ENCODE assay signal across 21 cellular contexts in genomic region chrX:63330681-63331080, GRCh38. TPM values are rescaled to one million over a fixed set of nuclear protein-coding genes. Genes with fewer than 3 reads are reported as not detected.
DNase-seq lines count a peak whose midpoint lies in the region; ATAC-seq, FAIRE-seq and TF ChIP-seq lines count a peak whose summit lies in the region.
"Had no signal": no experiment of that assay in that cellular context is flagged by ENCODE, and none has a peak within 500 bp of the region (broad histone marks: within the 10 kb centered on the region; RNA-seq: fewer than 3 reads in every experiment).

No MANE protein-coding gene starts in this region.

- H3K27ac ChIP-seq in breast epithelium (no peak overlapping the region), upper lobe of right lung (no peak overlapping the region)
- H3K27ac ChIP-seq in CD4-positive, alpha-beta T cell (ENCODE audit: low read depth, low read length), result no peak overlapping the region
- H3K27ac ChIP-seq: gastrocnemius medialis, left ventricle myocardium inferior, ovary, thoracic aorta had no signal

- H3K27ac Mint-ChIP-seq in MCF 10A (ENCODE audit: low read depth, unreplicated experiment), result no peak overlapping the region
- no peak overlapping the region for H3K27ac Mint-ChIP-seq in CD4-positive, alpha-beta T cell

- no peak for TF ChIP-seq CTCF in MCF 10A (IDR thresholded peaks at IDR 0.05; ENCODE audit: unreplicated experiment)
- TF ChIP-seq CTCF in breast epithelium (IDR thresholded peaks at IDR 0.05), result no peak
- TF ChIP-seq CTCF in upper lobe of right lung (IDR thresholded peaks at IDR 0.05), result no peak
- no peak for TF ChIP-seq CTCF in CD4-positive, alpha-beta T cell (IDR thresholded peaks at IDR 0.05)

- POLR2A ChIA-PET in MCF 10A (lab: Yijun Ruan, JAX), result no interaction called here
- POLR2A ChIA-PET in CD4-positive, alpha-beta T cell (lab: Charles Lee), result no interaction called here

- BruUV-seq in MCF 10A (replicated peaks; lab: Mats Ljungman, UMichigan), result no TSS peak

- no peak for FAIRE-seq in RCC 7860 (lab: Jason Lieb, UNC)
- FAIRE-seq: G401.6, GM12878 had no signal

- H3K27me3 ChIP-seq in breast epithelium (peaks cover 0 to 5% of the 10 kb centered on the region in 2 donors), upper lobe of right lung (no peaks in the 10 kb centered on the region)
- no peaks in the 10 kb centered on the region for H3K27me3 ChIP-seq in CD4-positive, alpha-beta T cell (ENCODE audit: control insufficient read depth, insufficient read depth, low read length)
- H3K27me3 ChIP-seq: gastrocnemius medialis, ovary had no signal

- H3K4me1 ChIP-seq in breast epithelium, result no peaks in the 10 kb centered on the region
- no peaks in the 10 kb centered on the region for H3K4me1 ChIP-seq in upper lobe of right lung
- H3K4me1 ChIP-seq: gastrocnemius medialis, left ventricle myocardium inferior had no signal

- peaks cover 27% of the 10 kb centered on the region for H3K9me3 Mint-ChIP-seq in MCF 10A (ENCODE audit: unreplicated experiment)
- H3K9me3 Mint-ChIP-seq in CD4-positive, alpha-beta T cell, result peaks cover 2% of the 10 kb centered on the region

- CTCF ChIA-PET in MCF 10A (lab: Yijun Ruan, JAX), result no interaction called here
- CTCF ChIA-PET in CD4-positive, alpha-beta T cell (lab: Charles Lee), result no interaction called here

- H3K27me3 Mint-ChIP-seq in MCF 10A (ENCODE audit: insufficient read depth, unreplicated experiment), result no peaks in the 10 kb centered on the region
- H3K27me3 Mint-ChIP-seq in CD4-positive, alpha-beta T cell, result no peaks in the 10 kb centered on the region

- H3K36me3 ChIP-seq in breast epithelium (no peaks in the 10 kb centered on the region), upper lobe of right lung (no peaks in the 10 kb centered on the region)
- H3K36me3 ChIP-seq: gastrocnemius medialis, left ventricle myocardium inferior, ovary, thoracic aorta had no signal

- intact Hi-C loops in MCF 10A (cut with micrococcal nuclease) (no loop called here), breast epithelium (cut with DNase I; ENCODE audit: low total_unique reads) (no loop called here), upper lobe of right lung (cut with DNase I) (no loop called here)
- intact Hi-C loops in CD4-positive, alpha-beta T cell (cut with DNase I, micrococcal nuclease), result no loop called here

- no peak overlapping the region for H3K4me3 Mint-ChIP-seq in MCF 10A (ENCODE audit: unreplicated experiment)
- H3K4me3 Mint-ChIP-seq in CD4-positive, alpha-beta T cell, result no peak overlapping the region

- peak; percentile 71 for DNase-seq in MCF 10A (ENCODE audit: unreplicated experiment)
- DNase-seq in breast epithelium (ENCODE audit: low spot score in 2 of 2), result no peak
- peak; percentile 6 for DNase-seq in RCC 7860 (ENCODE audit: low spot score)
- DNase-seq in upper lobe of right lung, result peak; percentile 69
- DNase-seq in CD4-positive, alpha-beta T cell, result no peak
- DNase-seq in foreskin melanocyte, result no peak
- DNase-seq: aorta; gastrocnemius medialis; IMR-90; left ventricle myocardium inferior; NCI-H1092 treated with DMSO at 0.1 percent for 48 hours; NCI-H526; OCI-M1; ovary; stimulated activated CD4-positive, alpha-beta T cell treated with anti-CD3 and anti-CD28 coated beads, Interleukin-4, amount 100 ng/mL, for 4 hours; stimulated activated CD8-positive, alpha-beta memory T cell treated with anti-CD3 and anti-CD28 coated beads, Interleukin-4, amount 100 ng/mL, for 48 hours had no signal

- no peaks in the 10 kb centered on the region for H3K9me3 ChIP-seq in breast epithelium
- H3K9me3 ChIP-seq in upper lobe of right lung, result no peaks in the 10 kb centered on the region
- no peaks in the 10 kb centered on the region for H3K9me3 ChIP-seq in CD4-positive, alpha-beta T cell (ENCODE audit: control insufficient read depth, low read length)
- H3K9me3 ChIP-seq: gastrocnemius medialis, ovary, thoracic aorta had no signal

- H3K36me3 Mint-ChIP-seq in MCF 10A (ENCODE audit: insufficient read depth, unreplicated experiment), result no peaks in the 10 kb centered on the region
- no peaks in the 10 kb centered on the region for H3K36me3 Mint-ChIP-seq in CD4-positive, alpha-beta T cell (ENCODE audit: low read depth)

- no peak overlapping the region for H3K4me3 ChIP-seq in breast epithelium
- H3K4me3 ChIP-seq in upper lobe of right lung, result no peak overlapping the region
- H3K4me3 ChIP-seq: gastrocnemius medialis, GM12878, left ventricle myocardium inferior, ovary, thoracic aorta had no signal

- ATAC-seq in esophagus mucosa, result peak; percentile 95
- peak; percentile 65 for ATAC-seq in upper lobe of right lung
- ATAC-seq in CD4-positive, alpha-beta T cell (ENCODE audit: poor library complexity), result no peak
- ATAC-seq in GM18873 (IDR thresholded peaks at IDR 0.05; ENCODE audit: low FRiP score, unreplicated experiment), result no peak
- ATAC-seq: gastrocnemius medialis, GM12878 had no signal

- H3K4me1 Mint-ChIP-seq in MCF 10A (ENCODE audit: insufficient read depth, unreplicated experiment), result no peaks in the 10 kb centered on the region
- H3K4me1 Mint-ChIP-seq in CD4-positive, alpha-beta T cell (ENCODE audit: low read depth), result no peaks in the 10 kb centered on the region

- TF ChIP-seq POLR2A in breast epithelium (IDR thresholded peaks at IDR 0.05), result no peak

RNA-seq across cellular contexts. Expression of gene SPIN4, which starts 20.5 kb away (rescaled TPM):
- total RNA-seq in MCF 10A (2022) (4.6 and 6.9 TPM in 2 replicates), breast epithelium (1 to 10 TPM; 3.0 to 7.5 (median 6.6) TPM), esophagus mucosa (8.4 TPM), upper lobe of right lung (20.0 TPM)
- 1 to 10 TPM; 1.0 to 1.1 TPM for total RNA-seq in CD4-positive, alpha-beta T cell

Comparison
In these comparisons a context has a peak if more than half of its experiments do, and no peak if none do; other contexts are left out.
1. DNase-seq: peak in MCF 10A (single experiment), RCC 7860 (single experiment) and upper lobe of right lung (single experiment); none in breast epithelium (0 of 2), CD4-positive, alpha-beta T cell (0 of 10) and foreskin melanocyte (single experiment).
2. ATAC-seq: peak in esophagus mucosa (single experiment) and upper lobe of right lung (single experiment); none in CD4-positive, alpha-beta T cell (single experiment) and GM18873 (single experiment).